ENCODE assay signal across 8 cellular contexts in the genomic region with DNA sequence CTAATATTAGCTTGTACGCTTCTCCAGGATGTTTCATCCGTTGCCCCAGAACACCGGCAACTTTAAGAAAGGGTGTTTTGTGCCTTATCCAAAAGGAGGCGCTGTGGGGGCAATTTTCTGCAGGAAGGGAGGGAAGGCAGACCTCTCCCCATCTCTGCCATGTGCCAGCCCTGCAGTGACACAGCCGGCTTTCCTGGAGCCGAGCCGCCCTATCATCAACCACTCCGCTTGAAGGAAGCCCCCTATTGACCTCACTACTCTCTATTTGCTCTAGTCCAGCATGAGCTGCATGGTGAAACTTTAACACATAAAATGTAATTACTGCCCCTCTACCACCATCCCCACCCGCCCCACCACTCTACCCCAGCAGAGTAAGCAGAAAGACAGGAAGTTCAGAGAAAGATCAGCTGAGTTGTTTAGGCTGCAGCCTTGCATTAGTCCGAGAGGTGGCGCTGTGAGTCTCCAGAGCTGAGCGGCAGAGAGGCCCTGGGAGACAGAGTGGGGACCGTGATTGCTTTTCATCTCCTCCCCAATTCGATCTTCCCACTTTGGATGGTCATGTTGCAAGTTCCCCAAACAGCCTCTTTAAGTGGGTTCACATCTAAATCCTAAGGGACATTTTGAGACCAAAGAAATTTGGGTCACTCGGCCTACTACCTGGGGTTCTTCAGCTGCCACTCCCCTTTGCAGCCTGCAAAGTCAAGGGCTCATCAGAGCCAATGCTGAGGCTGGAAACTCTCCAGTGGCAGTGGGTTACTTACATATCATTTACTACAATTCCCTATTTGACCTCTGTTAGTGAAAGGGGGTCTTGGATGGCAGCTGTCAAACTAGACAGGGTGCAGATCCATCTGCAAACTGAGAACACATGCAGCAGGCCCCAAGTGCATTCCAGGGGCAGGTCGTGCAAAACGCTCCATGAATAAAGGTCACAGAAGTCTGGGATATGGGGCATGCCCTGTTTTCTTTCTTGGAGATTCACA. TPM values are rescaled to one million over a fixed set of nuclear protein-coding genes. Genes with fewer than 3 reads are reported as not detected.
DNase-seq lines count a peak whose midpoint lies in the region; ATAC-seq lines count a peak whose summit lies in the region.

No MANE protein-coding gene starts in this region.

- no peak overlapping the region for H3K4me3 Mint-ChIP-seq in activated CD8-positive, alpha-beta T cell treated with anti-CD3 and anti-CD28 coated beads, Interleukin-2, amount 10 ng/mL, durations not matched to agents 7 days and 5 days

- POLR2A ChIA-PET in activated CD8-positive, alpha-beta T cell treated with anti-CD3 and anti-CD28 coated beads, Interleukin-2, amount 10 ng/mL, durations not matched to agents 7 days and 5 days (lab: Charles Lee), result no interaction called here

- ATAC-seq in HG02938 (IDR thresholded peaks at IDR 0.05; ENCODE audit: unreplicated experiment), result peak; percentile 77
- ATAC-seq in activated CD8-positive, alpha-beta T cell treated with anti-CD3 and anti-CD28 coated beads, Interleukin-2, amount 10 ng/mL, durations not matched to agents 7 days and 5 days, result peak; percentile 84

- DNase-seq in NK-92 treated with Interleukin-12 subunit alpha and Interleukin-12 subunit beta, amount 100 ng/mL, for 24 hours (lab: John Stamatoyannopoulos, UW), result peak; percentile 2
- no peak for DNase-seq in NK-92 (lab: John Stamatoyannopoulos, UW; ENCODE audit: unreplicated experiment)
- DNase-seq in NCI-H524 treated with DMSO at 0.1 percent for 48 hours (lab: John Stamatoyannopoulos, UW), result peak; percentile 5
- peak; percentile 79 for DNase-seq in activated CD8-positive, alpha-beta T cell treated with anti-CD3 and anti-CD28 coated beads, Interleukin-2, amount 10 ng/mL, durations not matched to agents 7 days and 5 days
- DNase-seq in epidermal melanocyte (ENCODE audit: insufficient read length, low spot score), result peak; percentile 84
- DNase-seq in middle frontal gyrus (ENCODE audit: extremely low spot score, low spot score), result peak; percentile 70
- peak; percentile 0 for DNase-seq in stimulated activated naive CD4-positive, alpha-beta T cell treated with Interleukin-2 at 50 U/mL for 16 hours (lab: John Stamatoyannopoulos, UW)

- CTCF ChIA-PET in activated CD8-positive, alpha-beta T cell treated with anti-CD3 and anti-CD28 coated beads, Interleukin-2, amount 10 ng/mL, durations not matched to agents 7 days and 5 days (lab: Charles Lee), result interaction anchor here (0.6 to 5.3 kb wide), 41 partner anchors 9 to 645 kb away, joined by 3 to 85 read pairs (median 3); a partner anchor contains a TSS

- H3K9me3 Mint-ChIP-seq in activated CD8-positive, alpha-beta T cell treated with anti-CD3 and anti-CD28 coated beads, Interleukin-2, amount 10 ng/mL, durations not matched to agents 7 days and 5 days (ENCODE audit: insufficient read depth), result no peaks in the 10 kb centered on the region

- H3K36me3 Mint-ChIP-seq in activated CD8-positive, alpha-beta T cell treated with anti-CD3 and anti-CD28 coated beads, Interleukin-2, amount 10 ng/mL, durations not matched to agents 7 days and 5 days (ENCODE audit: low read depth), result no peaks in the 10 kb centered on the region

- H3K27me3 Mint-ChIP-seq in activated CD8-positive, alpha-beta T cell treated with anti-CD3 and anti-CD28 coated beads, Interleukin-2, amount 10 ng/mL, durations not matched to agents 7 days and 5 days (ENCODE audit: low read depth), result no peaks in the 10 kb centered on the region

- H3K4me1 Mint-ChIP-seq in activated CD8-positive, alpha-beta T cell treated with anti-CD3 and anti-CD28 coated beads, Interleukin-2, amount 10 ng/mL, durations not matched to agents 7 days and 5 days (ENCODE audit: low read depth), result peaks cover 6% of the 10 kb centered on the region

- H3K27ac Mint-ChIP-seq in activated CD8-positive, alpha-beta T cell treated with anti-CD3 and anti-CD28 coated beads, Interleukin-2, amount 10 ng/mL, durations not matched to agents 7 days and 5 days, result no peak overlapping the region

RNA-seq across cellular contexts. Expression of a gene that starts 24.7 kb away (rescaled TPM):
- 10 to 100 TPM; 37.2 to 40.2 TPM for total RNA-seq in activated CD8-positive, alpha-beta T cell treated with anti-CD3 and anti-CD28 coated beads, Interleukin-2, amount 10 ng/mL, durations not matched to agents 7 days and 5 days
